17 cellular contexts compared by ENCODE assay signal in the genomic region with DNA sequence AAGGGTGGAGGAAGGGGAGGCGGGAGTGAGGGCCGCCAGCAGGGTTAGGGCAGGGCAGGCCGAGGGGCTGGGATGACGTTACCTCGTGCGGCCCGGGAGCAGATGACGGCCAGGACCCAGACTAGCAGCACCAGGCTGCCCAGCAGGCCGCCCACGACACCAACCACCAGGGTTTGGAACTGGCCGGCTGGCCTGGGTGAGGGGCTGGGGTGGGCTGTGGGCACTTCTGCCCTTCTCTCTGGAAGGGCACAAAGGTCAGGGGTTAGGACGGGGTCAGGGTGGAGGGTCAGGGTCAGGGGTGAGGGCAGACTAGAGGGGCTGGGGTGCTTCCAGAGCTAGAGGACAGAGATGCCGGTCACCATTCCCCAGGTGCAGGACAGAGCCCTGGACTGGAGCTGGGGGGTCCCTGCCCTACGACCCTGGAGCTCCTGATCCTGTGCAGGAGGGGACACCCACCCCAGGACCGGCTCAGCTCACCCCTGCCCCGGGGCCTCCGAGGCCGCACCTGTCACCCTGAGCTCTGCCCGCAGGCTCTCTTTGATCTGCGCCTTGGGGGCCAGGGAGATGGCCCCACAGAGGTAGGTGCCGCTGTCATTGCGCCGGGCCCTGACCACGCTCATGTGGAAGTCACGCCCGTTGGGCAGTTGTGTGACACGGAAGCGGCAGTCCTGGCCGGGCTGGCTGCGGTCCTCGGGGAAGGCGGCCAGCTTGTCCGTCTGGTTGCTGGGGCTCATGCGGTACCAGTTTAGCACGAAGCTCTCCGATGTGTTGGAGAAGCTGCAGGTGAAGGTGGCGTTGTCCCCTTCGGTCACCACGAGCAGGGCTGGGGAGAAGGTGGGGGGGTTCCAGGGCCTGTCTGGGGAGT. TPM values are rescaled to one million over a fixed set of nuclear protein-coding genes. Genes with fewer than 3 reads are reported as not detected.
DNase-seq lines count a peak whose midpoint lies in the region; ATAC-seq, FAIRE-seq and TF ChIP-seq lines count a peak whose summit lies in the region.
"Had no signal": no experiment of that assay in that cellular context is flagged by ENCODE, and none has a peak within 500 bp of the region (broad histone marks: within the 10 kb centered on the region; RNA-seq: fewer than 3 reads in every experiment).

No MANE protein-coding gene starts in this region.

- H3K4me3 ChIP-seq in HEK293 (ENCODE audit: low read depth, low read length) (no peak overlapping the region), kidney (ENCODE audit: low read length in 2 of 2) (no peak overlapping the region)
- H3K4me3 ChIP-seq: adrenal gland, esophagus muscularis mucosa, SJCRH30, uterus had no signal

- no peak overlapping the region for H3K27ac ChIP-seq in HEK293 (ENCODE audit: extremely low read depth, low read depth, low read length)
- H3K27ac ChIP-seq in kidney (ENCODE audit: low read depth in 2 of 2, low read length in 2 of 2): no peak overlapping the region
- H3K27ac ChIP-seq: adrenal gland, esophagus muscularis mucosa, SJCRH30, uterus had no signal

- H3K27ac Mint-ChIP-seq in activated naive CD4-positive, alpha-beta T cell treated with anti-CD3 and anti-CD28 coated beads for 36 hours: no peak overlapping the region
- H3K27ac Mint-ChIP-seq in type B pancreatic cell (no peak overlapping the region), Calu3 (ENCODE audit: unreplicated experiment) (no peak overlapping the region)

- no peak overlapping the region for H3K9ac ChIP-seq in kidney (ENCODE audit: low read length in 2 of 2)

- TF ChIP-seq CTCF in HEK293 (tag by site-specific recombination; IDR thresholded peaks at IDR 0.05) (no peak), kidney (IDR thresholded peaks at IDR 0.05; ENCODE audit: borderline replicate concordance, extremely low read depth, insufficient read depth) (no peak), type B pancreatic cell (conservative IDR thresholded peaks at IDR 0.05) (no peak), Calu3 (IDR thresholded peaks at IDR 0.05; ENCODE audit: unreplicated experiment) (no peak)

- no peak for FAIRE-seq in kidney (lab: Jason Lieb, UNC)

- peak; percentile 1 for DNase-seq in activated naive CD4-positive, alpha-beta T cell treated with Interleukin-2 at 50 U/mL for 16 hours
- DNase-seq in activated naive CD4-positive, alpha-beta T cell treated with anti-CD3 and anti-CD28 coated beads for 36 hours: no peak
- DNase-seq in kidney (peak; percentile 71), type B pancreatic cell (ENCODE audit: extremely low spot score, unreplicated experiment) (peak; percentile 71), Calu3 (no peak)
- DNase-seq: activated CD4-positive, alpha-beta T cell treated with anti-CD3 and anti-CD28 coated beads, Interleukin-2, amount 50 U/mL, for 1 hour; NCI-H2029 treated with DMSO at 0.1 percent for 48 hours; SJCRH30; stimulated activated naive CD4-positive, alpha-beta T cell treated with Interleukin-2 at 50 U/mL for 16 hours had no signal

- ATAC-seq in GM18519 (IDR thresholded peaks at IDR 0.05; ENCODE audit: low FRiP score, unreplicated experiment): no peak
- no peak for ATAC-seq in HG02981 (IDR thresholded peaks at IDR 0.05; ENCODE audit: unreplicated experiment)

- POLR2A ChIA-PET in HEK293 (lab: Yijun Ruan, JAX): no interaction called here

- CTCF ChIA-PET in activated naive CD4-positive, alpha-beta T cell treated with anti-CD3 and anti-CD28 coated beads for 36 hours (lab: Charles Lee): no interaction called here
- CTCF ChIA-PET in HEK293 (lab: Yijun Ruan, JAX) (no interaction called here), Calu3 (lab: Charles Lee) (no interaction called here)

- H3K36me3 ChIP-seq in HEK293 (ENCODE audit: control insufficient read depth in 2 of 2, insufficient read depth in 1 of 2, low read length in 2 of 2) (no peaks in the 10 kb centered on the region), kidney (ENCODE audit: control insufficient read depth in 1 of 2, insufficient read depth in 2 of 2, low read length in 2 of 2) (no peaks in the 10 kb centered on the region)
- H3K36me3 ChIP-seq: adrenal gland, esophagus muscularis mucosa, SJCRH30, uterus had no signal

- peaks cover 11% of the 10 kb centered on the region for H3K4me1 Mint-ChIP-seq in activated naive CD4-positive, alpha-beta T cell treated with anti-CD3 and anti-CD28 coated beads for 36 hours (ENCODE audit: low read depth)
- H3K4me1 Mint-ChIP-seq in type B pancreatic cell (ENCODE audit: unreplicated experiment) (no peaks in the 10 kb centered on the region), Calu3 (ENCODE audit: low read depth, unreplicated experiment) (no peaks in the 10 kb centered on the region)

- intact Hi-C loops in activated naive CD4-positive, alpha-beta T cell treated with anti-CD3 and anti-CD28 coated beads for 36 hours (cut with micrococcal nuclease): no loop called here
- intact Hi-C loops in kidney (cut with DNase I): no loop called here
- intact Hi-C loops in Calu3 (cut with micrococcal nuclease; ENCODE audit: unreplicated experiment): no loop called here

- BruUV-seq in Calu3 (replicated peaks; lab: Mats Ljungman, UMichigan): no TSS peak

- H3K4me1 ChIP-seq in HEK293 (ENCODE audit: control insufficient read depth, insufficient read depth, low read length): no peaks in the 10 kb centered on the region
- peaks cover 0 to 2% of the 10 kb centered on the region in 2 donors for H3K4me1 ChIP-seq in kidney (ENCODE audit: control insufficient read depth in 1 of 2, insufficient read depth in 1 of 2, low read depth in 1 of 2, low read length in 2 of 2)
- H3K4me1 ChIP-seq: adrenal gland, uterus had no signal

- H3K9me3 ChIP-seq in HEK293 (ENCODE audit: control insufficient read depth, insufficient read depth, low read depth, low read length) (no peaks in the 10 kb centered on the region), kidney (ENCODE audit: control insufficient read depth in 1 of 2, low read length in 2 of 2) (no peaks in the 10 kb centered on the region)
- H3K9me3 ChIP-seq: adrenal gland, esophagus muscularis mucosa, SJCRH30, uterus had no signal

- no peaks in the 10 kb centered on the region for H3K27me3 Mint-ChIP-seq in activated naive CD4-positive, alpha-beta T cell treated with anti-CD3 and anti-CD28 coated beads for 36 hours (ENCODE audit: low read depth)
- peaks cover 3% of the 10 kb centered on the region for H3K27me3 Mint-ChIP-seq in type B pancreatic cell
- H3K27me3 Mint-ChIP-seq in Calu3 (ENCODE audit: unreplicated experiment): peaks cover 43% of the 10 kb centered on the region

- H3K36me3 Mint-ChIP-seq in activated naive CD4-positive, alpha-beta T cell treated with anti-CD3 and anti-CD28 coated beads for 36 hours (ENCODE audit: low read depth): peaks cover 6% of the 10 kb centered on the region
- H3K36me3 Mint-ChIP-seq in type B pancreatic cell: no peaks in the 10 kb centered on the region
- no peaks in the 10 kb centered on the region for H3K36me3 Mint-ChIP-seq in Calu3 (ENCODE audit: insufficient read depth, unreplicated experiment)

- no peaks in the 10 kb centered on the region for H3K9me3 Mint-ChIP-seq in activated naive CD4-positive, alpha-beta T cell treated with anti-CD3 and anti-CD28 coated beads for 36 hours
- H3K9me3 Mint-ChIP-seq in type B pancreatic cell: no peaks in the 10 kb centered on the region
- H3K9me3 Mint-ChIP-seq in Calu3 (ENCODE audit: low read depth, unreplicated experiment): no peaks in the 10 kb centered on the region

- no peak overlapping the region for H3K4me3 Mint-ChIP-seq in activated naive CD4-positive, alpha-beta T cell treated with anti-CD3 and anti-CD28 coated beads for 36 hours
- H3K4me3 Mint-ChIP-seq in type B pancreatic cell (no peak overlapping the region), Calu3 (ENCODE audit: low read depth, unreplicated experiment) (no peak overlapping the region)

TF ChIP-seq in HEK293, 187 proteins besides CTCF, POLR2A, EP300 and RAD21 (continues in another document):
- TF ChIP-seq BCL11B (tag by site-specific recombination; IDR thresholded peaks at IDR 0.05; ENCODE audit: low read depth) (0 out of 2 replicates have a peak, but pooled peaks have one; percentile 62), BCL11A (tag by site-specific recombination; IDR thresholded peaks at IDR 0.05; ENCODE audit: low read depth) (0 out of 2 replicates have a peak, but pooled peaks have one; percentile 64), ZNF707 (tag by site-specific recombination; IDR thresholded peaks at IDR 0.05) (no peak)
- TF ChIP-seq, protein P1, sequence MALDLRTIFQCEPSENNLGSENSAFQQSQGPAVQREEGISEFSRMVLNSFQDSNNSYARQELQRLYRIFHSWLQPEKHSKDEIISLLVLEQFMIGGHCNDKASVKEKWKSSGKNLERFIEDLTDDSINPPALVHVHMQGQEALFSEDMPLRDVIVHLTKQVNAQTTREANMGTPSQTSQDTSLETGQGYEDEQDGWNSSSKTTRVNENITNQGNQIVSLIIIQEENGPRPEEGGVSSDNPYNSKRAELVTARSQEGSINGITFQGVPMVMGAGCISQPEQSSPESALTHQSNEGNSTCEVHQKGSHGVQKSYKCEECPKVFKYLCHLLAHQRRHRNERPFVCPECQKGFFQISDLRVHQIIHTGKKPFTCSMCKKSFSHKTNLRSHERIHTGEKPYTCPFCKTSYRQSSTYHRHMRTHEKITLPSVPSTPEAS (tag by site-specific recombination; IDR thresholded peaks at IDR 0.05): no peak

RNA-seq across cellular contexts. Expression of gene PDCD1, which starts 6.3 kb away (rescaled TPM):
- 1 to 10 TPM; 6.9 to 8.3 TPM for total RNA-seq in activated naive CD4-positive, alpha-beta T cell treated with anti-CD3 and anti-CD28 coated beads for 36 hours
- total RNA-seq in kidney: 1.6 TPM
- polyA plus RNA-seq in kidney (ENCODE audit: insufficient read depth, low read depth, low replicate concordance): 0.49 TPM
- not detected in 2 replicates for total RNA-seq in type B pancreatic cell (ENCODE audit: low replicate concordance)
- not detected in 2 replicates for total RNA-seq in Calu3 (2022)
- total RNA-seq: myocyte, OCI-LY7 had no signal

RNA-seq across cellular contexts. Expression of gene RTP5, which starts 17.2 kb away (rescaled TPM):
- total RNA-seq in activated naive CD4-positive, alpha-beta T cell treated with anti-CD3 and anti-CD28 coated beads for 36 hours: not detected
- total RNA-seq in kidney (0.13 TPM), type B pancreatic cell (ENCODE audit: low replicate concordance) (not detected in 2 replicates), Calu3 (2022) (not detected in 2 replicates)
- not detected for polyA plus RNA-seq in kidney (ENCODE audit: insufficient read depth, low read depth, low replicate concordance)
- total RNA-seq: OCI-LY7, SJCRH30 had no signal

RNA-seq across cellular contexts. Expression of gene NEU4, which starts 43.4 kb away (rescaled TPM):
- total RNA-seq in activated naive CD4-positive, alpha-beta T cell treated with anti-CD3 and anti-CD28 coated beads for 36 hours: not detected
- 0.76 TPM for total RNA-seq in kidney
- polyA plus RNA-seq in kidney (ENCODE audit: insufficient read depth, low read depth, low replicate concordance): 2.8 TPM
- total RNA-seq in type B pancreatic cell (ENCODE audit: low replicate concordance): 0.19 and 0.51 TPM in 2 replicates
- total RNA-seq in Calu3 (2022): 0.14 and 0.37 TPM in 2 replicates

Comparison
In these comparisons a context has a peak if more than half of its experiments do, and no peak if none do; other contexts are left out.
1. DNase-seq: peak in activated naive CD4-positive, alpha-beta T cell treated with Interleukin-2 at 50 U/mL for 16 hours (single experiment), kidney (single experiment) and type B pancreatic cell (single experiment); none in activated naive CD4-positive, alpha-beta T cell treated with anti-CD3 and anti-CD28 coated beads for 36 hours (single experiment) and Calu3 (single experiment).